12 cellular contexts compared by ENCODE assay signal in the genomic region with DNA sequence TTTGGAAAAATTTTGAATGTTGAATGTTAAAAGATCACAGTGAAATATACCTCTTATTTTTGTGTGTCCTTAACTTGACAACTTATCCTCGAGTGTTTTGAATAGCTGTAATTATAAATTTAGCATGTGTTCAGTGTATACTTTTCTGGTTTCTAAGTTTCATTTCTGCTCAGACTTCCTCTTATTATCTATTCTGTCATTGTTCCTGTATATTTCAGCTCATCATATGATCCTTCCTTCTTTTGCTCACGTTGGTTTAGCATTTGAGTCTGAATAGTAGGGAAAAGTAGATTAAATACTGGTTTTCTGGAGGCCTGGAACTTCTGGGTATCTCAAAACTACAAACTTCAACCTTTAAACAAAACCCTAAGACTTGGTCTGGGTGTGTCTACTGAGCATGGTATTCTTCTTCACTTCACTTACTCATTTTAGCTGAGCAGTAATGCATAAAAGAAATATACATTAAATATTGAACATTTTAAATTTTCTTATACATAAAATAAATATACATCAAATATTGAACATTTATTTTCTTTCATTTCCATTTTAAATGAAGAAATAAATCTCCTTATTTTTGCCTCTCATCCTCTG. TPM values are rescaled to one million over a fixed set of nuclear protein-coding genes. Genes with fewer than 3 reads are reported as not detected.
DNase-seq lines count a peak whose midpoint lies in the region; ATAC-seq and TF ChIP-seq lines count a peak whose summit lies in the region.
"Had no signal": no experiment of that assay in that cellular context is flagged by ENCODE, and none has a peak within 500 bp of the region (broad histone marks: within the 10 kb centered on the region; RNA-seq: fewer than 3 reads in every experiment).

No MANE protein-coding gene starts in this region.

- peaks cover 26 to 31% of the 10 kb centered on the region in 2 donors for H3K4me1 Mint-ChIP-seq in natural killer cell

- peaks cover 10% of the 10 kb centered on the region for H3K36me3 Mint-ChIP-seq in natural killer cell

- H3K27me3 Mint-ChIP-seq in natural killer cell (ENCODE audit: low read depth in 2 of 2), result no peaks in the 10 kb centered on the region

- no peak for TF ChIP-seq POLR2A in NB4 (IDR thresholded peaks at IDR 0.05; ENCODE audit: extremely low read depth, insufficient read length)

- DNase-seq in NB4 (ENCODE audit: low read depth) (peak; percentile 24), natural killer cell (no peak), Right ventricle myocardium superior (no peak), DMS153 treated with DMSO at 0.1 percent for 48 hours (lab: John Stamatoyannopoulos, UW; ENCODE audit: unreplicated experiment) (no peak), omental fat pad (ENCODE audit: low spot score) (no peak), NCI-H446 treated with DMSO at 0.1 percent for 48 hours (lab: John Stamatoyannopoulos, UW) (no peak)
- DNase-seq: thyroid gland had no signal

- H3K4me3 Mint-ChIP-seq in natural killer cell, result no peak overlapping the region
- H3K4me3 Mint-ChIP-seq: T-helper 1 cell treated with Interleukin-12 subunit alpha and Interleukin-12 subunit beta and Interleukin-4 antibody, amounts not matched to agents 30 μg/mL and 1 μg/mL, for 36 hours had no signal

- H3K9me3 Mint-ChIP-seq in natural killer cell, result peaks cover 3 to 4% of the 10 kb centered on the region in 2 donors

- H3K4me3 ChIP-seq in NB4 (ENCODE audit: low read depth, low read length), result no peak overlapping the region
- H3K4me3 ChIP-seq: skin epidermis, thyroid gland had no signal

- no peak for TF ChIP-seq CTCF in NB4 (IDR thresholded peaks at IDR 0.05; ENCODE audit: low read depth, low read length)
- no peak for TF ChIP-seq CTCF in natural killer cell (IDR thresholded peaks at IDR 0.05)
- TF ChIP-seq CTCF in omental fat pad (IDR thresholded peaks at IDR 0.05), result no peak

- ATAC-seq in GM18873 (IDR thresholded peaks at IDR 0.05; ENCODE audit: low FRiP score, unreplicated experiment), result peak; percentile 65
- ATAC-seq in HG02623 (IDR thresholded peaks at IDR 0.05; ENCODE audit: unreplicated experiment), result peak; percentile 97
- ATAC-seq in natural killer cell, result no peak
- no peak for ATAC-seq in Right ventricle myocardium superior (ENCODE audit: poor library complexity)
- ATAC-seq in omental fat pad (ENCODE audit: low FRiP score), result no peak

- intact Hi-C loops in natural killer cell (cut with micrococcal nuclease), result no loop called here
- intact Hi-C loops in Right ventricle myocardium superior (cut with DNase I), result no loop called here

- peak overlapping the region; percentile 49 to 78 for H3K27ac Mint-ChIP-seq in natural killer cell

RNA-seq across cellular contexts. Expression of a gene that starts 3.3 kb away (rescaled TPM):
- not detected for total RNA-seq in natural killer cell
- not detected for total RNA-seq in Right ventricle myocardium superior
- not detected for total RNA-seq in omental fat pad
- total RNA-seq: bronchial epithelial cell, thyroid gland had no signal

Comparison
In these comparisons a context has a peak if more than half of its experiments do, and no peak if none do; other contexts are left out.
1. ATAC-seq: peak in GM18873 (single experiment) and HG02623 (single experiment); none in natural killer cell (0 of 3), Right ventricle myocardium superior (single experiment) and omental fat pad (single experiment).